ENCODE assay signal across 9 cellular contexts in the genomic region with DNA sequence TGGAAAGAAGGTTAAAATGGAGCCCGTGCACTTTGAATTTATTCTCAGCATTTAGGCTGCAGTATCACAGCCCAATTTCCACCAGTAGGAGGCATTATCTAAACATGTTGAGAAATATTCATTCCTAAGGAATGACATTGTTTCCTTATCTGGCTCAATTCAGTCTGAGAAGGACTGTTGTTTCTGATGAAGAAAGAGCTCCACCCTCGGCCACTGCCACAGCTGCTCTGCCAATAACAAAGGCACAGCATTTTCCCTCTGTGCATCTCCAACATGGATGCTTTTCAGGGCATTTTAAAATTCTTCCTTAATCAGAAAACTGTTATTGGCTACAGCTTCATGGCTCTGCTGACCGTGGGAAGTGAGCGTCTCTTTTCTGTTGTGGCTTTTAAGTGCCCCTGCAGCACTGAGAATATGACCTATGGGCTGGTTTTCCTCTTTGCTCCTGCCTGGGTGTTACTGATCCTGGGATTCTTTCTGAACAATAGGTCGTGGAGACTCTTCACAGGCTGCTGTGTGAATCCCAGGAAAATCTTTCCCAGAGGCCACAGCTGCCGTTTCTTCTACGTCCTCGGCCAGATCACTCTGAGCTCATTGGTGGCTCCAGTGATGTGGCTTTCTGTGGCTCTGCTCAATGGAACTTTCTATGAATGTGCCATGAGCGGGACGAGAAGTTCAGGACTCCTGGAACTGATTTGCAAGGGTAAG. TPM values are rescaled to one million over a fixed set of nuclear protein-coding genes. Genes with fewer than 3 reads are reported as not detected.
A peak's percentile ranks its signal among the peaks of the same experiment; 100 is the strongest.
DNase-seq lines count a peak whose midpoint lies in the region; ATAC-seq, FAIRE-seq and TF ChIP-seq lines count a peak whose summit lies in the region.
"Had no signal": no experiment of that assay in that cellular context is flagged by ENCODE, and none has a peak within 500 bp of the region (broad histone marks: within the 10 kb centered on the region; RNA-seq: fewer than 3 reads in every experiment).

A gene with protein sequence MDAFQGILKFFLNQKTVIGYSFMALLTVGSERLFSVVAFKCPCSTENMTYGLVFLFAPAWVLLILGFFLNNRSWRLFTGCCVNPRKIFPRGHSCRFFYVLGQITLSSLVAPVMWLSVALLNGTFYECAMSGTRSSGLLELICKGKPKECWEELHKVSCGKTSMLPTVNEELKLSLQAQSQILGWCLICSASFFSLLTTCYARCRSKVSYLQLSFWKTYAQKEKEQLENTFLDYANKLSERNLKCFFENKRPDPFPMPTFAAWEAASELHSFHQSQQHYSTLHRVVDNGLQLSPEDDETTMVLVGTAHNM (plus strand): TSS at position 216 of the 708 bp plus-strand sequence. CDS start 58 bp downstream, at position 274.

- H2AFZ ChIP-seq in astrocyte (ENCODE audit: low read depth, low read length), result peak within 1 kb of the TSS; percentile 78

- FAIRE-seq in astrocyte (lab: Jason Lieb, UNC), result peak; percentile 97
- FAIRE-seq: endometrium had no signal

- no peak for ATAC-seq in natural killer cell
- ATAC-seq in GM21515 (IDR thresholded peaks at IDR 0.05; ENCODE audit: unreplicated experiment), result no peak

- H3K27me3 ChIP-seq in astrocyte (ENCODE audit: insufficient read depth, low read length) (no peaks in the 10 kb centered on the region), spleen (replicated peaks in 1 of 7) (no peaks in the 10 kb centered on the region)

- no peak for TF ChIP-seq POLR2A in spleen (IDR thresholded peaks at IDR 0.05)

- TF ChIP-seq CTCF in astrocyte (IDR thresholded peaks at IDR 0.05; ENCODE audit: insufficient read depth, low read depth, low read length) (peak; percentile 95), spleen (IDR thresholded peaks at IDR 0.05 in 8 of 11, conservative IDR thresholded peaks at IDR 0.05 in 3 of 11) (peak in 10 of 11 experiments; percentile 18 to 67 (median 54)), natural killer cell (IDR thresholded peaks at IDR 0.05) (no peak)

- H3K4me1 ChIP-seq in astrocyte (ENCODE audit: insufficient read depth, low read length) (peaks cover 12% of the 10 kb centered on the region), spleen (peaks cover 0 to 31% (median 12%) of the 10 kb centered on the region in 6 donors)

- DNase-seq in AG08395 (ENCODE audit: low spot score), result peak; percentile 85
- peak; percentile 86 for DNase-seq in HS-5 (ENCODE audit: low read depth)
- peak; percentile 83 for DNase-seq in astrocyte (ENCODE audit: low read depth)
- DNase-seq in iPS-NIHi7 (ENCODE audit: extremely low spot score), result peak; percentile 60
- no peak for DNase-seq in spleen
- no peak for DNase-seq in natural killer cell
- no peak for DNase-seq in activated gamma-delta T cell treated with Interleukin-2 at 50 U/mL for 16 hours

- H3K36me3 Mint-ChIP-seq in astrocyte (ENCODE audit: low read depth, unreplicated experiment) (peaks cover 3% of the 10 kb centered on the region), natural killer cell (no peaks in the 10 kb centered on the region)

- H3K36me3 ChIP-seq in astrocyte (ENCODE audit: insufficient read depth, low read length) (peaks cover 7% of the 10 kb centered on the region), spleen (peaks cover 0 to 7% (median 0%) of the 10 kb centered on the region in 6 donors)

- peak within 1 kb of the TSS; percentile 83 for H3K4me2 ChIP-seq in astrocyte (ENCODE audit: low read length)

- 49 to 72% (median 65%) methylated on average over 10 of the region's 10 CpGs for WGBS in spleen, 5 donors

- H3K4me1 Mint-ChIP-seq in astrocyte (ENCODE audit: low read depth, unreplicated experiment) (peaks cover 14% of the 10 kb centered on the region), natural killer cell (no peaks in the 10 kb centered on the region)

- H3K27ac Mint-ChIP-seq in astrocyte (ENCODE audit: unreplicated experiment), result peak within 1 kb of the TSS; percentile 86
- no peak within 1 kb of the TSS for H3K27ac Mint-ChIP-seq in natural killer cell

- H3K79me2 ChIP-seq in astrocyte (ENCODE audit: insufficient read depth, low read length), result peaks cover 23% of the 10 kb centered on the region

- peak within 1 kb of the TSS; percentile 76 for H3K4me3 Mint-ChIP-seq in astrocyte (ENCODE audit: unreplicated experiment)
- H3K4me3 Mint-ChIP-seq in natural killer cell, result no peak within 1 kb of the TSS

- H3K9me3 ChIP-seq in astrocyte (ENCODE audit: insufficient read depth, low read depth, low read length), result no peaks in the 10 kb centered on the region
- peaks cover 0 to 13% (median 0%) of the 10 kb centered on the region in 8 donors for H3K9me3 ChIP-seq in spleen

- peak within 1 kb of the TSS; percentile 84 for H3K9ac ChIP-seq in astrocyte (ENCODE audit: low read length)

- H3K9me3 Mint-ChIP-seq in astrocyte (ENCODE audit: unreplicated experiment) (peaks cover 4% of the 10 kb centered on the region), natural killer cell (no peaks in the 10 kb centered on the region)

- H3K27ac ChIP-seq in astrocyte (ENCODE audit: low read depth, low read length) (peak within 1 kb of the TSS; percentile 89), spleen (peak within 1 kb of the TSS; percentile 70 to 87 (median 84))

- H3K27me3 Mint-ChIP-seq in astrocyte (ENCODE audit: low read depth, unreplicated experiment) (no peaks in the 10 kb centered on the region), natural killer cell (ENCODE audit: low read depth in 2 of 2) (peaks cover 4 to 27% of the 10 kb centered on the region in 2 donors)

- H4K20me1 ChIP-seq in astrocyte (ENCODE audit: insufficient read depth, low read length), result no peaks in the 10 kb centered on the region

- H3K4me3 ChIP-seq in astrocyte (ENCODE audit: insufficient read depth, low read depth, low read length), result peak within 1 kb of the TSS; percentile 60
- H3K4me3 ChIP-seq in spleen, result peak within 1 kb of the TSS; percentile 7 to 59 (median 26)

- intact Hi-C loops in spleen (cut with DNase I; ENCODE audit: low total_unique reads) (no loop called here), natural killer cell (cut with micrococcal nuclease) (no loop called here)

RNA-seq across cellular contexts. Expression of the gene that starts here (rescaled TPM):
- total RNA-seq in astrocyte, result 1.8 and 1.9 TPM in 2 replicates
- total RNA-seq in spleen, result 1 to 10 TPM; 1.3 to 2.6 (median 2.3) TPM
- under 1 TPM; 0.24 to 0.67 (median 0.35) TPM for polyA plus RNA-seq in spleen
- total RNA-seq in natural killer cell, result under 1 TPM in 2 of 3 donors, not detected in 1; 0.05 TPM

Comparison
In these comparisons a context has a peak if more than half of its experiments do, and no peak if none do; other contexts are left out.
1. DNase-seq: peak in AG08395 (single experiment), HS-5 (single experiment), astrocyte (single experiment) and iPS-NIHi7 (single experiment); none in spleen (single experiment), natural killer cell (single experiment) and activated gamma-delta T cell treated with Interleukin-2 at 50 U/mL for 16 hours (single experiment).